1 cellular context compared by ENCODE assay signal in the genomic region with DNA sequence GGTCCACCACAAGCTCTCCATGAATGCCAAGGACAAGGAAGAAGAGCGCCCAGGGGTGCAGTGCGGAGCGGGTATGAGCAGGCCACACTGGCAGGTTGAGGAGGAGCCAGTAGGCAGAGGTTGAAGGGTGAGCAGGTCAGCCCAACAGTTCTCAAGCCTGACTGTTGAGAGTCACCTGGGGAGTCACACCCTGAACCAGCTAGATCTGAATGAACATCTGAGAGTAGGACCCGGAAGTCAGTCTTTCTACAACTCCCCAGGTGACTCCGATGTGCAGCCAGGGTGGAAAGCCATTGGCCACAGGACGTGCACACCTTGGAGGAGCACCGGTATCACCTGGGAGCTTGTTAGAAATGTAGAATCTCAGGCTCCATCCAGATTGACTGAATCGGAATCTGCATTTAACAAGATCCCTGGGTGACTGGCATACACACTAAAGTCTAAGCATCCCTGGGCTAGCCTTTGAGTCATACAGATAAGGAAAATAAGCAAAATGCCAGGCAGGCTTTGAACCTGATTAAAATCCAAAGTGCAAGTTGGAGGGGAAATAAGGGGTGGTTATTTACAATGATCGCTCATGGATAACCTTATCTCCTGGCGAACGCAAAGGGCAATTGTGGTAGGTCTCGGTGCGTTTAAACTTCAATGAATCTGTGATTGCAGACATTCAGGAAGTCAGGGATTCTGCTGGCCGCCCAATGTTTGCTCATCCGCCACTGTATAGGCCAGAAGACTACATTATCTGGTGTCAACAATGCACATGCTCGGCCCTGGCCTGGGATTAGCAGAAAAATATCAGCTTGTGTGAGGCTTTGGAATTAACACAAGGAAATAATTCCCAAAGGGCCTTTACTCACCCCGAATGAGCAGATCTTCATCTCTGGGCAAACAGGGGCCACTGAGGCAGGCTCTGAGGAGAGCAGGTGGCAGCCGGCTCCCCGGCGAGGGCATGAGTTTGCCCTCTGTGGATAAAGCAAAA.
A peak's percentile ranks its signal among the peaks of the same experiment; 100 is the strongest.
TF ChIP-seq lines count a peak whose summit lies in the region.

No MANE protein-coding gene starts in this region.

TF ChIP-seq in HepG2, 621 proteins besides CTCF, POLR2A, EP300 and RAD21 (continued from another document and continues in another):
- TF ChIP-seq RNF219 (CRISPR knock-in tag; IDR thresholded peaks at IDR 0.05): no peak
- TF ChIP-seq PHF5A (CRISPR knock-in tag; IDR thresholded peaks at IDR 0.05; ENCODE audit: low read depth, unreplicated experiment): peak; percentile 87
- TF ChIP-seq ZNF564 (CRISPR knock-in tag; IDR thresholded peaks at IDR 0.05): peak; percentile 86; the same call in 1 of the 2 replicates
- TF ChIP-seq AHR (CRISPR knock-in tag; IDR thresholded peaks at IDR 0.05): no peak
- 0 out of 2 replicates have a peak, but pooled peaks have one; percentile 48 for TF ChIP-seq ZNF383 (CRISPR knock-in tag; IDR thresholded peaks at IDR 0.05; ENCODE audit: borderline replicate concordance)
- TF ChIP-seq ATF7-NPFF (CRISPR knock-in tag; IDR thresholded peaks at IDR 0.05; ENCODE audit: low read depth): no peak
- no peak for TF ChIP-seq ZNF510 (CRISPR knock-in tag; IDR thresholded peaks at IDR 0.05; ENCODE audit: low read depth)
- TF ChIP-seq EEA1 (CRISPR knock-in tag; IDR thresholded peaks at IDR 0.05; ENCODE audit: borderline replicate concordance): no peak
- TF ChIP-seq CEBPB (IDR thresholded peaks at IDR 0.05; ENCODE audit: borderline replicate concordance, low read depth, low read length): peak; percentile 40; the same call in 1 of the 2 replicates
- TF ChIP-seq FOXA1 (IDR thresholded peaks at IDR 0.05): peak; percentile 80
- TF ChIP-seq FOXA1 (CRISPR knock-in tag; IDR thresholded peaks at IDR 0.05): peak; percentile 95
- no peak for TF ChIP-seq SMARCC2 (IDR thresholded peaks at IDR 0.05)
- TF ChIP-seq NFYC (CRISPR knock-in tag; IDR thresholded peaks at IDR 0.05): no peak
- TF ChIP-seq, protein P1, sequence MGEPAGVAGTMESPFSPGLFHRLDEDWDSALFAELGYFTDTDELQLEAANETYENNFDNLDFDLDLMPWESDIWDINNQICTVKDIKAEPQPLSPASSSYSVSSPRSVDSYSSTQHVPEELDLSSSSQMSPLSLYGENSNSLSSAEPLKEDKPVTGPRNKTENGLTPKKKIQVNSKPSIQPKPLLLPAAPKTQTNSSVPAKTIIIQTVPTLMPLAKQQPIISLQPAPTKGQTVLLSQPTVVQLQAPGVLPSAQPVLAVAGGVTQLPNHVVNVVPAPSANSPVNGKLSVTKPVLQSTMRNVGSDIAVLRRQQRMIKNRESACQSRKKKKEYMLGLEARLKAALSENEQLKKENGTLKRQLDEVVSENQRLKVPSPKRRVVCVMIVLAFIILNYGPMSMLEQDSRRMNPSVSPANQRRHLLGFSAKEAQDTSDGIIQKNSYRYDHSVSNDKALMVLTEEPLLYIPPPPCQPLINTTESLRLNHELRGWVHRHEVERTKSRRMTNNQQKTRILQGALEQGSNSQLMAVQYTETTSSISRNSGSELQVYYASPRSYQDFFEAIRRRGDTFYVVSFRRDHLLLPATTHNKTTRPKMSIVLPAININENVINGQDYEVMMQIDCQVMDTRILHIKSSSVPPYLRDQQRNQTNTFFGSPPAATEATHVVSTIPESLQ (CRISPR knock-in tag; conservative IDR thresholded peaks at IDR 0.05): no peak
- TF ChIP-seq ZC3H4 (CRISPR knock-in tag; IDR thresholded peaks at IDR 0.05; ENCODE audit: borderline replicate concordance): no peak
- peak; percentile 83; the same call in 1 of the 2 replicates for TF ChIP-seq ZNF746 (CRISPR knock-in tag; IDR thresholded peaks at IDR 0.05)
- no peak for TF ChIP-seq ZNF326 (CRISPR knock-in tag; IDR thresholded peaks at IDR 0.05; ENCODE audit: borderline replicate concordance)
- peak; percentile 95 for TF ChIP-seq ZNF33A (CRISPR knock-in tag; IDR thresholded peaks at IDR 0.05; ENCODE audit: borderline replicate concordance)
- no peak for TF ChIP-seq ZNF350 (CRISPR knock-in tag; IDR thresholded peaks at IDR 0.05; ENCODE audit: borderline replicate concordance, low read depth)
- peak; percentile 85 for TF ChIP-seq TCF7L2 (IDR thresholded peaks at IDR 0.05; ENCODE audit: low read depth, low read length)
- no peak for TF ChIP-seq REXO4 (CRISPR knock-in tag; IDR thresholded peaks at IDR 0.05; ENCODE audit: borderline replicate concordance)
- no peak for TF ChIP-seq POLR2AphosphoS5 (IDR thresholded peaks at IDR 0.05; ENCODE audit: low read depth, low read length)
- no peak; the same call in 1 of the 2 replicates for TF ChIP-seq ZNF136 (CRISPR knock-in tag; IDR thresholded peaks at IDR 0.05; ENCODE audit: low read depth)
- TF ChIP-seq SIN3B (IDR thresholded peaks at IDR 0.05; ENCODE audit: low read length): no peak
- TF ChIP-seq MNT (IDR thresholded peaks at IDR 0.05): 0 out of 2 replicates have a peak, but pooled peaks have one; percentile 18
- no peak for TF ChIP-seq IKZF1 (IDR thresholded peaks at IDR 0.05)
- TF ChIP-seq MYNN (CRISPR knock-in tag; IDR thresholded peaks at IDR 0.05; ENCODE audit: low read depth): no peak
- peak; percentile 44; the same call in 1 of the 2 replicates for TF ChIP-seq ZNF891 (CRISPR knock-in tag; IDR thresholded peaks at IDR 0.05)
- peak; percentile 84; the same call in 1 of the 2 replicates for TF ChIP-seq HHEX (CRISPR knock-in tag; IDR thresholded peaks at IDR 0.05)
- peak; percentile 62; the same call in 1 of the 2 replicates for TF ChIP-seq ZFP37 (CRISPR knock-in tag; IDR thresholded peaks at IDR 0.05; ENCODE audit: borderline replicate concordance)
- peak; percentile 40; the same call in 1 of the 2 replicates for TF ChIP-seq ARID4A (CRISPR knock-in tag; IDR thresholded peaks at IDR 0.05; ENCODE audit: borderline replicate concordance)
- TF ChIP-seq, protein P2, sequence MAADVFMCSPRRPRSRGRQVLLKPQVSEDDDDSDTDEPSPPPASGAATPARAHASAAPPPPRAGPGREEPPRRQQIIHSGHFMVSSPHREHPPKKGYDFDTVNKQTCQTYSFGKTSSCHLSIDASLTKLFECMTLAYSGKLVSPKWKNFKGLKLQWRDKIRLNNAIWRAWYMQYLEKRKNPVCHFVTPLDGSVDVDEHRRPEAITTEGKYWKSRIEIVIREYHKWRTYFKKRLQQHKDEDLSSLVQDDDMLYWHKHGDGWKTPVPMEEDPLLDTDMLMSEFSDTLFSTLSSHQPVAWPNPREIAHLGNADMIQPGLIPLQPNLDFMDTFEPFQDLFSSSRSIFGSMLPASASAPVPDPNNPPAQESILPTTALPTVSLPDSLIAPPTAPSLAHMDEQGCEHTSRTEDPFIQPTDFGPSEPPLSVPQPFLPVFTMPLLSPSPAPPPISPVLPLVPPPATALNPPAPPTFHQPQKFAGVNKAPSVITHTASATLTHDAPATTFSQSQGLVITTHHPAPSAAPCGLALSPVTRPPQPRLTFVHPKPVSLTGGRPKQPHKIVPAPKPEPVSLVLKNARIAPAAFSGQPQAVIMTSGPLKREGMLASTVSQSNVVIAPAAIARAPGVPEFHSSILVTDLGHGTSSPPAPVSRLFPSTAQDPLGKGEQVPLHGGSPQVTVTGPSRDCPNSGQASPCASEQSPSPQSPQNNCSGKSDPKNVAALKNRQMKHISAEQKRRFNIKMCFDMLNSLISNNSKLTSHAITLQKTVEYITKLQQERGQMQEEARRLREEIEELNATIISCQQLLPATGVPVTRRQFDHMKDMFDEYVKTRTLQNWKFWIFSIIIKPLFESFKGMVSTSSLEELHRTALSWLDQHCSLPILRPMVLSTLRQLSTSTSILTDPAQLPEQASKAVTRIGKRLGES (CRISPR knock-in tag; IDR thresholded peaks at IDR 0.05; ENCODE audit: borderline replicate concordance): no peak
- 0 out of 2 replicates have a peak, but pooled peaks have one; percentile 25 for TF ChIP-seq SP2 (CRISPR knock-in tag; IDR thresholded peaks at IDR 0.05)
- peak; percentile 19; the same call in 1 of the 2 replicates for TF ChIP-seq KDM2A (CRISPR knock-in tag; IDR thresholded peaks at IDR 0.05; ENCODE audit: borderline replicate concordance, low read depth)
- no peak for TF ChIP-seq ZNF180 (CRISPR knock-in tag; IDR thresholded peaks at IDR 0.05; ENCODE audit: borderline replicate concordance, low read depth)
- TF ChIP-seq GATAD2A (CRISPR knock-in tag; IDR thresholded peaks at IDR 0.05): peak; percentile 90
- TF ChIP-seq ZFP62 (CRISPR knock-in tag; IDR thresholded peaks at IDR 0.05): no peak
- TF ChIP-seq RBM39 (IDR thresholded peaks at IDR 0.05; ENCODE audit: low read depth, low read length, poor library complexity, severe bottlenecking): no peak
- TF ChIP-seq ZNF460 (CRISPR knock-in tag; IDR thresholded peaks at IDR 0.05; ENCODE audit: borderline replicate concordance): no peak
- TF ChIP-seq ZMYM4 (CRISPR knock-in tag; IDR thresholded peaks at IDR 0.05): peak; percentile 72
- TF ChIP-seq ZNF747 (CRISPR knock-in tag; IDR thresholded peaks at IDR 0.05; ENCODE audit: borderline replicate concordance): peak; percentile 90
- peak; percentile 60; the same call in 1 of the 2 replicates for TF ChIP-seq NR2C2 (CRISPR knock-in tag; IDR thresholded peaks at IDR 0.05; ENCODE audit: borderline replicate concordance)
- no peak for TF ChIP-seq RBM22 (optimal IDR thresholded peaks at IDR 0.05; ENCODE audit: low read length)
- TF ChIP-seq ATM (IDR thresholded peaks at IDR 0.05; ENCODE audit: borderline replicate concordance): no peak
- TF ChIP-seq PITX1 (CRISPR knock-in tag; IDR thresholded peaks at IDR 0.05): peak; percentile 99
- no peak for TF ChIP-seq ISX (CRISPR knock-in tag; conservative IDR thresholded peaks at IDR 0.05)
- peak; percentile 46 for TF ChIP-seq SAP130 (CRISPR knock-in tag; IDR thresholded peaks at IDR 0.05; ENCODE audit: low read depth)
- TF ChIP-seq ZNF850 (CRISPR knock-in tag; conservative IDR thresholded peaks at IDR 0.05): no peak
- no peak for TF ChIP-seq ZFYVE20 (CRISPR knock-in tag; IDR thresholded peaks at IDR 0.05; ENCODE audit: borderline replicate concordance, low read depth)
- no peak for TF ChIP-seq ETV6 (CRISPR knock-in tag; conservative IDR thresholded peaks at IDR 0.05)
- no peak for TF ChIP-seq ZNF674 (CRISPR knock-in tag; IDR thresholded peaks at IDR 0.05; ENCODE audit: low read depth)
- TF ChIP-seq MYPOP (CRISPR knock-in tag; IDR thresholded peaks at IDR 0.05): peak; percentile 61; the same call in 1 of the 2 replicates
